ENCODE assay signal across 16 cellular contexts in the genomic region with DNA sequence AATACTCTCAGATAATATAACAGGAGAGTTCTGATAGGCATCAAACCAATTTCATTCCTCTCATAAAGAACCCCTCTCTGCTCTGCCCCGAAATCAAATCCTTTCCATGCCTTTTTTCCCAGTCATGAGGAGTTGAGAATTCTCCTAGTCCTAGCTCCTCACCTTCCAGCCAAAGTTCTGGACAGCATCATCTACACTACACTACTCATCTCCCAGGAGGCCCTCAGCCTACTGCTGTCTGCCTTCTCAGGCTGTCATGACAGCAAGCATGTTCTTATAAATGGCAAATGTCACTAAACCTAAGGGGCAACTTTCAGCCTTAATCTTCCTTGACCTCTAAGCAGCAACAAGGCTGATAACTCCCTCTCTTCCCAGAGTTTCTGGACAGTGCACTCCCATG.
"Had no signal": no experiment of that assay in that cellular context is flagged by ENCODE, and none has a peak within 500 bp of the region (broad histone marks: within the 10 kb centered on the region; RNA-seq: fewer than 3 reads in every experiment).

No MANE protein-coding gene starts in this region.

- H3K4me1 Mint-ChIP-seq: naive thymus-derived CD4-positive, alpha-beta T cell had no signal

- H3K36me3 Mint-ChIP-seq: naive thymus-derived CD4-positive, alpha-beta T cell had no signal

- H3K9me3 ChIP-seq: gastrocnemius medialis, heart right ventricle, neutrophil, tibial artery, upper lobe of left lung, vagina had no signal

- H3K36me3 ChIP-seq: gastrocnemius medialis, heart right ventricle, neutrophil, tibial artery, upper lobe of left lung, vagina had no signal

- H3K27ac Mint-ChIP-seq: naive thymus-derived CD4-positive, alpha-beta T cell; nephron progenitor cell had no signal

- DNase-seq: effector CD8-positive, alpha-beta T cell; gastrocnemius medialis; heart right ventricle; kidney glomerular epithelial cell; mammary epithelial cell; naive thymus-derived CD4-positive, alpha-beta T cell; nephron progenitor cell; stimulated activated CD4-positive, alpha-beta T cell treated with anti-CD3 and anti-CD28 coated beads, Interleukin-2, amount 100 ng/mL, for 24 hours; stimulated activated naive CD4-positive, alpha-beta T cell treated with Interleukin-2 at 50 U/mL for 16 hours; tibial artery; upper lobe of left lung had no signal

- H3K27me3 ChIP-seq: gastrocnemius medialis, heart right ventricle, neutrophil, tibial artery, upper lobe of left lung, vagina had no signal

- H3K4me1 ChIP-seq: gastrocnemius medialis, tibial artery, upper lobe of left lung had no signal

- H3K27ac ChIP-seq: coronary artery, gastrocnemius medialis, heart right ventricle, neutrophil, skin epidermis, tibial artery, upper lobe of left lung, vagina had no signal

- H3K4me3 ChIP-seq: coronary artery, gastrocnemius medialis, heart right ventricle, skin epidermis, tibial artery, upper lobe of left lung, vagina had no signal

- H3K27me3 Mint-ChIP-seq: naive thymus-derived CD4-positive, alpha-beta T cell had no signal

- ATAC-seq: gastrocnemius medialis; naive thymus-derived CD4-positive, alpha-beta T cell; sciatic nerve had no signal

- H3K4me3 Mint-ChIP-seq: naive thymus-derived CD4-positive, alpha-beta T cell; nephron progenitor cell had no signal
